In genomic region chr14:77641207-77641533, GRCh38 we compare ENCODE assay signal across 9 cellular contexts. TPM values are rescaled to one million over a fixed set of nuclear protein-coding genes. Genes with fewer than 3 reads are reported as not detected.
DNase-seq lines count a peak whose midpoint lies in the region; ATAC-seq and TF ChIP-seq lines count a peak whose summit lies in the region.
"Had no signal": no experiment of that assay in that cellular context is flagged by ENCODE, and none has a peak within 500 bp of the region (broad histone marks: within the 10 kb centered on the region; RNA-seq: fewer than 3 reads in every experiment).

No MANE protein-coding gene starts in this region.

- no peaks in the 10 kb centered on the region for H4K20me1 ChIP-seq in GM23338 (replicated peaks; ENCODE audit: insufficient read depth)

- H3K4me3 Mint-ChIP-seq in CD8-positive, alpha-beta T cell: peak overlapping the region; percentile 94
- H3K4me3 Mint-ChIP-seq in GM23338: no peak overlapping the region

- H3K36me3 Mint-ChIP-seq in CD8-positive, alpha-beta T cell: no peaks in the 10 kb centered on the region
- peaks cover 3% of the 10 kb centered on the region; the same call in 1 of the 3 replicates for H3K36me3 Mint-ChIP-seq in GM23338 (ENCODE audit: low read depth)

- H3K4me1 Mint-ChIP-seq in CD8-positive, alpha-beta T cell (ENCODE audit: low read depth): peaks cover 15% of the 10 kb centered on the region
- H3K4me1 Mint-ChIP-seq in GM23338: no peaks in the 10 kb centered on the region; the same call in 2 of the 3 replicates

- POLR2A ChIA-PET in CD8-positive, alpha-beta T cell (lab: Charles Lee): no interaction called here

- TF ChIP-seq POLR2A in adrenal gland (IDR thresholded peaks at IDR 0.05): no peak

- H3K36me3 ChIP-seq in CD8-positive, alpha-beta T cell (ENCODE audit: insufficient read depth, low read length): no peaks in the 10 kb centered on the region
- H3K36me3 ChIP-seq in GM23338 (ENCODE audit: insufficient read depth): no peaks in the 10 kb centered on the region
- H3K36me3 ChIP-seq in adrenal gland (replicated peaks in 1 of 2): no peaks in the 10 kb centered on the region
- H3K36me3 ChIP-seq in muscle layer of duodenum (ENCODE audit: control insufficient read depth in 1 of 2, insufficient read depth in 2 of 2, low read length in 2 of 2): no peaks in the 10 kb centered on the region
- H3K36me3 ChIP-seq: WERI-Rb-1 had no signal

- in situ Hi-C loops in GM13976 (cut with MboI; ENCODE audit: low sequenced_read_pairs, unreplicated experiment): no loop called here

- CTCF ChIA-PET in CD8-positive, alpha-beta T cell (lab: Charles Lee): no interaction called here

- intact Hi-C loops in CD8-positive, alpha-beta T cell (cut with DNase I, micrococcal nuclease): no loop called here
- intact Hi-C loops in adrenal gland (cut with DNase I): no loop called here

- no peaks in the 10 kb centered on the region for H3K27me3 Mint-ChIP-seq in CD8-positive, alpha-beta T cell (ENCODE audit: low read depth)
- H3K27me3 Mint-ChIP-seq in GM23338 (ENCODE audit: insufficient read depth, low read depth, poor library complexity): no peaks in the 10 kb centered on the region

- peaks cover 11% of the 10 kb centered on the region for H3K4me1 ChIP-seq in CD8-positive, alpha-beta T cell (ENCODE audit: insufficient read depth, low read length)
- H3K4me1 ChIP-seq in GM23338 (ENCODE audit: insufficient read depth) (peaks cover 8% of the 10 kb centered on the region; the same call in 1 of the 2 replicates), adrenal gland (replicated peaks in 1 of 2) (no peaks in the 10 kb centered on the region), muscle layer of duodenum (ENCODE audit: control insufficient read depth in 1 of 2, insufficient read depth in 2 of 2, low read length in 2 of 2) (no peaks in the 10 kb centered on the region)

- peak overlapping the region; percentile 89; the same call in 1 of the 2 replicates for H2AFZ ChIP-seq in GM23338

- no peaks in the 10 kb centered on the region for H3K9me3 Mint-ChIP-seq in CD8-positive, alpha-beta T cell
- H3K9me3 Mint-ChIP-seq in GM23338: peaks cover 18% of the 10 kb centered on the region

- no peaks in the 10 kb centered on the region for H3K79me2 ChIP-seq in GM23338 (replicated peaks; ENCODE audit: insufficient read depth)

- no peaks in the 10 kb centered on the region for H3K27me3 ChIP-seq in CD8-positive, alpha-beta T cell (ENCODE audit: insufficient read depth, low read length)
- H3K27me3 ChIP-seq in GM23338 (ENCODE audit: insufficient read depth): no peaks in the 10 kb centered on the region
- H3K27me3 ChIP-seq in adrenal gland: no peaks in the 10 kb centered on the region
- no peaks in the 10 kb centered on the region for H3K27me3 ChIP-seq in muscle layer of duodenum (ENCODE audit: low read depth, low read length)

- H3K27ac ChIP-seq in CD8-positive, alpha-beta T cell (ENCODE audit: low read depth, low read length): no peak overlapping the region
- no peak overlapping the region for H3K27ac ChIP-seq in GM23338 (ENCODE audit: low read depth)
- peak overlapping the region; percentile 39 to 83 (median 79) for H3K27ac ChIP-seq in adrenal gland
- H3K27ac ChIP-seq in muscle layer of duodenum (ENCODE audit: low read length): peak overlapping the region; percentile 50
- H3K27ac ChIP-seq: WERI-Rb-1 had no signal

- no peak for ATAC-seq in CD8-positive, alpha-beta T cell
- ATAC-seq in GM23338: peak; percentile 34

- H3K9me3 ChIP-seq in CD8-positive, alpha-beta T cell (ENCODE audit: low read length): no peaks in the 10 kb centered on the region
- H3K9me3 ChIP-seq in adrenal gland (replicated peaks in 1 of 3) (no peaks in the 10 kb centered on the region), muscle layer of duodenum (ENCODE audit: control insufficient read depth in 1 of 2, low read length in 2 of 2) (no peaks in the 10 kb centered on the region)

- TF ChIP-seq CTCF in CD8-positive, alpha-beta T cell (IDR thresholded peaks at IDR 0.05): no peak
- TF ChIP-seq CTCF in GM23338 (conservative IDR thresholded peaks at IDR 0.05; ENCODE audit: low read depth in 2 of 2) (no peak), adrenal gland (IDR thresholded peaks at IDR 0.05) (no peak), GM13976 (IDR thresholded peaks at IDR 0.05; ENCODE audit: borderline replicate concordance, control extremely low read depth, extremely low read depth, insufficient read depth, missing control alignments) (no peak)

- no peaks in the 10 kb centered on the region for H3K9me2 ChIP-seq in GM23338 (ENCODE audit: insufficient read depth)

- WGBS in adrenal gland, 4 donors: 39 to 60% (median 59%) methylated on average over 6 to 7 of the region's 7 CpGs

- no peaks in the 10 kb centered on the region for H3F3A ChIP-seq in GM23338 (replicated peaks; ENCODE audit: low read depth)

- DNase-seq in CD8-positive, alpha-beta T cell: no peak
- DNase-seq in GM23338 (ENCODE audit: low spot score): no peak
- DNase-seq in adrenal gland: peak in 1 of 7 donors; percentile 7
- DNase-seq in HPDE6-E6E7 (ENCODE audit: extremely low spot score): no peak
- DNase-seq in NCI-H2029 (lab: John Stamatoyannopoulos, UW): no peak
- DNase-seq in GM13976 (ENCODE audit: low spot score): no peak
- no peak for DNase-seq in pons (ENCODE audit: low spot score)
- DNase-seq: WERI-Rb-1 had no signal

- H3K4me3 ChIP-seq in CD8-positive, alpha-beta T cell (ENCODE audit: low read depth, low read length): no peak overlapping the region
- H3K4me3 ChIP-seq in GM23338: no peak overlapping the region
- H3K4me3 ChIP-seq in adrenal gland: peak overlapping the region in 2 of 4 donors; percentile 3 to 30
- H3K4me3 ChIP-seq in muscle layer of duodenum (ENCODE audit: low read depth in 1 of 2, low read length in 2 of 2): peak overlapping the region; percentile 60 to 69

- H3K4me2 ChIP-seq in GM23338: no peak overlapping the region

- peak overlapping the region; percentile 97 for H3K27ac Mint-ChIP-seq in CD8-positive, alpha-beta T cell
- no peak overlapping the region for H3K27ac Mint-ChIP-seq in GM23338

TF ChIP-seq in GM23338, 12 proteins besides CTCF, POLR2A, EP300 and RAD21 (continues in another document):
- no peak for TF ChIP-seq JUNB (IDR thresholded peaks at IDR 0.05; ENCODE audit: unreplicated experiment)
- TF ChIP-seq ZNF462 (CRISPR knock-in tag; IDR thresholded peaks at IDR 0.05): no peak
- TF ChIP-seq EZH2phosphoT487 (IDR thresholded peaks at IDR 0.05; ENCODE audit: unreplicated experiment): no peak

RNA-seq across cellular contexts. Expression of gene SPTLC2, which starts 24.7 kb away (rescaled TPM):
- 10 to 100 TPM; 14.4 to 15.8 TPM for total RNA-seq in CD8-positive, alpha-beta T cell
- total RNA-seq in GM23338 (2014; rRNA removed; shearing (Covaris generic)): 35.8 and 38.9 TPM in 2 replicates
- polyA plus RNA-seq in GM23338 (2016; fragmentation: Nextera tagmentation; extraction: Ambion mirVana) (18.0 and 22.3 TPM in 2 replicates), adrenal gland (10 to 100 TPM in 1 of 3 donors, 1 to 10 TPM in 2; 7.1 to 18.3 (median 8.6) TPM)
- 10 to 100 TPM; 22.8 to 61.9 (median 40.6) TPM for total RNA-seq in adrenal gland

Comparison
In these comparisons a context has a peak if more than half of its experiments do, and no peak if none do; other contexts are left out.
1. H3K27ac ChIP-seq: peak in adrenal gland (5 of 5) and muscle layer of duodenum (single experiment); none in CD8-positive, alpha-beta T cell (single experiment) and GM23338 (single experiment).
2. H3K4me3 ChIP-seq: peak in muscle layer of duodenum (2 of 2); none in CD8-positive, alpha-beta T cell (single experiment) and GM23338 (single experiment).